Comparison of ENCODE assay signal across 9 cellular contexts in the genomic region with DNA sequence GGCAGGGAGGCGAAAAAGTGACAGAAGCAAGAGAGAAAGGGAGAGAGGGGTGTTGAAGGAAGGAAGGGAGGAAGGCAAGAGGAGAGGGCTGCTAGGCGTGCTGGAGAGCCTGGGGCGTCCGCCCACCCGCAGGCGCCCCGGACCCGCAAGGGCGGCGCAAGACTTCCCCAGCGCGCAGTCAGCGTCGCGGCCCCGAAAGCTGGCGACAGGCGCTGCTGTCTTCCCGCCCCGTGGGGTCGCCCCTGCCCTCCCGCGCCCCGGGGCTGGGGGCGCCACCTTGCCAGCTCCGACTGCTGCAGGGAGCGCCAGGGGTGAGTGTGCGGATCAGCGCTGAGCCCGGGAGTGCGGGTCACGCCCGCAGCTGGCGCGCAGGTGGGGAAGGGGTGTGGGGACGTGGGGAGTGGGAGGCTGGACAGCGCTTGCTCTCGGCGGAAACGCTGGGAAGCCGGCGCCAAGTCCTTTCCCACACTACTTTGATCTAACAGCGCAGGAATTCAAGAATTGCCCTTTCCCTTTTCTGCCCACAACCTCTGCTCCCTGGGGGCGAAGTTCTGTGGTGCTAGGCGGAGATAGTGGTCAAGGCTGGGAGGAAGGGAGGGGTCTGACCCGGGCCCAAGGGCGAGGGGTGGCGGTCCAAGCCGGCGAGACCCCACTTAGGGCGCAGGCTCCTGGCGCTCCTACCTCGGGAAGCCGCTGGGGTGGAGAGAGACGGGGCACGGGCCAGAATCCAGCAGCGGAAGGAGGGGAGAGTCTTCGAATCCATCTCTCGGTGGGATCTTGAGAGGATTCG. TPM values are rescaled to one million over a fixed set of nuclear protein-coding genes. Genes with fewer than 3 reads are reported as not detected.
DNase-seq lines count a peak whose midpoint lies in the region; ATAC-seq and TF ChIP-seq lines count a peak whose summit lies in the region.
"Had no signal": no experiment of that assay in that cellular context is flagged by ENCODE, and none has a peak within 500 bp of the region (broad histone marks: within the 10 kb centered on the region; RNA-seq: fewer than 3 reads in every experiment).

A gene (plus strand): TSS at position 175 of the 790 bp plus-strand sequence.

- H3K4me3 ChIP-seq in PC-3 (ENCODE audit: low read length) (peak within 1 kb of the TSS; percentile 66), esophagus muscularis mucosa (peak within 1 kb of the TSS; percentile 40 to 55 (median 46)), neuron (ENCODE audit: low read length) (peak within 1 kb of the TSS; percentile 18)

- WGBS in esophagus muscularis mucosa, result 2% methylated on average over 34 of the region's 60 CpGs

- H2AFZ ChIP-seq in PC-3 (ENCODE audit: low read length) (peak within 1 kb of the TSS; percentile 78), neuron (ENCODE audit: low read depth, low read length) (peak within 1 kb of the TSS; percentile 30)

- ATAC-seq in PC-3 (peak; percentile 65), GM19328 (IDR thresholded peaks at IDR 0.05; ENCODE audit: unreplicated experiment) (no peak), HG02884 (IDR thresholded peaks at IDR 0.05; ENCODE audit: unreplicated experiment) (no peak)

- BruUV-seq in PC-3 (replicated peaks; lab: Mats Ljungman, UMichigan), result no TSS peak

- CTCF ChIA-PET in PC-3 (lab: Charles Lee), result interaction anchor here (0.7 kb wide), 1 partner anchor 1783 kb away, joined by 3 read pairs; no protein-coding TSS in a partner anchor

- peak within 1 kb of the TSS; percentile 75 for H3K4me2 ChIP-seq in PC-3 (ENCODE audit: low read length)
- H3K4me2 ChIP-seq: KMS-11 had no signal

- H3K27ac ChIP-seq in PC-3 (ENCODE audit: low read length) (no peak within 1 kb of the TSS), esophagus muscularis mucosa (replicated peaks in 1 of 4) (peak within 1 kb of the TSS in 2 of 4 donors; percentile 24 to 40)
- H3K27ac ChIP-seq: KMS-11 had no signal

- H3K9me2 ChIP-seq in PC-3 (replicated peaks; ENCODE audit: low read length), result no peaks in the 10 kb centered on the region

- H3K9me3 ChIP-seq in PC-3 (ENCODE audit: low read length) (no peaks in the 10 kb centered on the region), esophagus muscularis mucosa (peaks cover 0 to 4% (median 0%) of the 10 kb centered on the region in 4 donors), neuron (ENCODE audit: low read length) (no peaks in the 10 kb centered on the region)

- H3K27me3 ChIP-seq in PC-3 (ENCODE audit: low read length) (peaks cover 14% of the 10 kb centered on the region), esophagus muscularis mucosa (peaks cover 0 to 43% (median 7%) of the 10 kb centered on the region in 4 donors), neuron (ENCODE audit: insufficient read depth, low read length) (peaks cover 35% of the 10 kb centered on the region)

- no peaks in the 10 kb centered on the region for H3K79me2 ChIP-seq in PC-3 (ENCODE audit: low read length)

- H3F3A ChIP-seq in PC-3 (ENCODE audit: low read length, unreplicated experiment), result no peaks in the 10 kb centered on the region

- TF ChIP-seq CTCF in PC-3 (conservative IDR thresholded peaks at IDR 0.05; ENCODE audit: low read depth, low read length), result 0 out of 2 replicates have a peak, but pooled peaks have one; percentile 21
- TF ChIP-seq CTCF in esophagus muscularis mucosa (IDR thresholded peaks at IDR 0.05), result no peak

- POLR2A ChIA-PET in PC-3 (lab: Charles Lee; ENCODE audit: unreplicated experiment), result no interaction called here

- no peak for TF ChIP-seq EP300 in esophagus muscularis mucosa (IDR thresholded peaks at IDR 0.05)

- H3K36me3 ChIP-seq in PC-3 (ENCODE audit: low read depth, low read length), result no peaks in the 10 kb centered on the region
- no peaks in the 10 kb centered on the region for H3K36me3 ChIP-seq in esophagus muscularis mucosa
- no peaks in the 10 kb centered on the region for H3K36me3 ChIP-seq in neuron (ENCODE audit: insufficient read depth, low read length)

- H4K20me1 ChIP-seq in PC-3 (ENCODE audit: low read length), result no peaks in the 10 kb centered on the region

- no peak within 1 kb of the TSS for H3K9ac ChIP-seq in PC-3 (ENCODE audit: low read length)
- H3K9ac ChIP-seq: KMS-11 had no signal

- TF ChIP-seq POLR2A in esophagus muscularis mucosa (IDR thresholded peaks at IDR 0.05; ENCODE audit: low read depth), result no peak

- H3K4me1 ChIP-seq in PC-3 (ENCODE audit: insufficient read depth, low read length) (no peaks in the 10 kb centered on the region), esophagus muscularis mucosa (peaks cover 0 to 18% (median 15%) of the 10 kb centered on the region in 4 donors), neuron (ENCODE audit: insufficient read depth, low read length) (peaks cover 4% of the 10 kb centered on the region)

- DNase-seq in ELR (ENCODE audit: low read depth) (peak; percentile 22), PC-3 (peak; percentile 7), esophagus muscularis mucosa (ENCODE audit: extremely low spot score) (no peak), HUDEP-2 (lab: John Stamatoyannopoulos, UW; ENCODE audit: unreplicated experiment in 76 of 76) (no peak), dermis blood vessel endothelial cell (no peak)

- intact Hi-C loops in PC-3 (cut with micrococcal nuclease), result no loop called here
- intact Hi-C loops in esophagus muscularis mucosa (cut with DNase I), result no loop called here

RNA-seq across cellular contexts. Expression of the gene that starts here (rescaled TPM):
- total RNA-seq in PC-3 (2014; rRNA removed) (not detected in 2 replicates), esophagus muscularis mucosa (under 1 TPM in 3 of 4 donors, not detected in 1; 0.17 to 0.26 (median 0.17) TPM), dermis blood vessel endothelial cell (not detected in 2 replicates)

Comparison
In these comparisons a context has a peak if more than half of its experiments do, and no peak if none do; other contexts are left out.
1. Peak in DNase-seq, ATAC-seq, H3K4me3 ChIP-seq and H3K4me2 ChIP-seq in PC-3; RNA of the gene not detected or under 1 TPM.